18 cellular contexts compared by ENCODE assay signal in the genomic region with DNA sequence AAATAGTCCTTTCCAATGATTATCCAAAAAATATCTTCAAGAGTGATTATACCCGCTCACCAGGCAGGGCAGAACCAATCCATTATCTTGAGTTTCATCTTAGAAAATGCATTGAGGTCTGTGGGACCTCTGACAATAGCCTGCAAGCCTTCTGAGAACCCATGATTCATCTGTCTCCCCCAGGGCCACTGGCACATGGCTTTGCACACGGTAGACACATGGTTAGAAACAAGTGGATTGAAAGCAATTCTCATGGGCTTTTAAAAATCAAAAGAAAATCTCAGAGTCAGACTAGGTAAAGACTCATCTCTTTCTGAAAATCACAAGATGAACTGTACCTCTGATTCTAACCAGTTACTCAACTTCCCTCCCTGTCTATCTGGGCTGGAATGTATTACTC. TPM values are rescaled to one million over a fixed set of nuclear protein-coding genes. Genes with fewer than 3 reads are reported as not detected.
DNase-seq lines count a peak whose midpoint lies in the region; ATAC-seq and TF ChIP-seq lines count a peak whose summit lies in the region.
"Had no signal": no experiment of that assay in that cellular context is flagged by ENCODE, and none has a peak within 500 bp of the region (broad histone marks: within the 10 kb centered on the region; RNA-seq: fewer than 3 reads in every experiment).

No MANE protein-coding gene starts in this region.

- H2AFZ ChIP-seq in osteoblast (ENCODE audit: low read length), result no peak overlapping the region
- H2AFZ ChIP-seq: GM23338 had no signal

- peaks cover 4% of the 10 kb centered on the region for H3K79me2 ChIP-seq in osteoblast (ENCODE audit: insufficient read depth, low read length)

- peak; percentile 33 for ATAC-seq in stimulated activated naive CD8-positive, alpha-beta T cell treated with anti-CD3 and anti-CD28 coated beads, Interleukin-15, Interleukin-2, amounts not matched to agents 100 U/mL and 50 U/mL, for 24 hours
- ATAC-seq in stimulated activated naive CD8-positive, alpha-beta T cell treated with anti-CD3 and anti-CD28 coated beads, Interleukin-15, amount 100 ng/mL, for 72 hours, result no peak
- ATAC-seq: GM23338, HCT116 had no signal

- H3K4me2 ChIP-seq in osteoblast (ENCODE audit: insufficient read depth, low read length), result no peak overlapping the region
- H3K4me2 ChIP-seq: GM23338 had no signal

- H3K4me1 Mint-ChIP-seq in stimulated activated naive CD8-positive, alpha-beta T cell treated with anti-CD3 and anti-CD28 coated beads, Interleukin-15, amount 100 ng/mL, for 72 hours, result peaks cover 16% of the 10 kb centered on the region
- H3K4me1 Mint-ChIP-seq in T-helper 2 cell treated with Interferon-gamma antibody and Interleukin-4, amounts not matched to agents 5 μg/mL and 100 μg/mL, for 36 hours (ENCODE audit: low read depth), result peaks cover 15% of the 10 kb centered on the region

- H3K4me3 Mint-ChIP-seq in stimulated activated naive CD8-positive, alpha-beta T cell treated with anti-CD3 and anti-CD28 coated beads, Interleukin-15, amount 100 ng/mL, for 72 hours, result no peak overlapping the region
- H3K4me3 Mint-ChIP-seq in T-helper 2 cell treated with Interferon-gamma antibody and Interleukin-4, amounts not matched to agents 5 μg/mL and 100 μg/mL, for 36 hours, result no peak overlapping the region
- H3K4me3 Mint-ChIP-seq: CD4-positive, alpha-beta memory T cell; GM23338; HFFc6 had no signal

- peaks cover 5 to 7% of the 10 kb centered on the region in 2 donors for H3K9me3 Mint-ChIP-seq in stimulated activated naive CD8-positive, alpha-beta T cell treated with anti-CD3 and anti-CD28 coated beads, Interleukin-15, amount 100 ng/mL, for 72 hours
- peaks cover 4% of the 10 kb centered on the region for H3K9me3 Mint-ChIP-seq in T-helper 2 cell treated with Interferon-gamma antibody and Interleukin-4, amounts not matched to agents 5 μg/mL and 100 μg/mL, for 36 hours
- H3K9me3 Mint-ChIP-seq: CD4-positive, alpha-beta memory T cell; GM23338; HFFc6 had no signal

- peaks cover 9% of the 10 kb centered on the region for H4K20me1 ChIP-seq in osteoblast (ENCODE audit: insufficient read depth, low read length)

- peaks cover 5% of the 10 kb centered on the region for H3K36me3 ChIP-seq in osteoblast (ENCODE audit: insufficient read depth, low read length)

- no peak overlapping the region for H3K27ac Mint-ChIP-seq in stimulated activated naive CD8-positive, alpha-beta T cell treated with anti-CD3 and anti-CD28 coated beads, Interleukin-15, amount 100 ng/mL, for 72 hours
- H3K27ac Mint-ChIP-seq in T-helper 2 cell treated with Interferon-gamma antibody and Interleukin-4, amounts not matched to agents 5 μg/mL and 100 μg/mL, for 36 hours, result no peak overlapping the region
- H3K27ac Mint-ChIP-seq: CD4-positive, alpha-beta memory T cell; GM23338; HFFc6 had no signal

- H3K36me3 Mint-ChIP-seq in T-helper 2 cell treated with Interferon-gamma antibody and Interleukin-4, amounts not matched to agents 5 μg/mL and 100 μg/mL, for 36 hours (ENCODE audit: low read depth), result peaks cover 6% of the 10 kb centered on the region

- TF ChIP-seq CTCF in osteoblast (IDR thresholded peaks at IDR 0.05; ENCODE audit: extremely low read depth, low read depth, low read length), result no peak

- H3K9me3 ChIP-seq in osteoblast (ENCODE audit: low read depth, low read length), result no peaks in the 10 kb centered on the region
- H3K9me3 ChIP-seq: BE2C had no signal

- DNase-seq in stimulated activated naive CD8-positive, alpha-beta T cell treated with anti-CD3 and anti-CD28 coated beads, Interleukin-15, Interleukin-2, amounts not matched to agents 100 U/mL and 50 U/mL, for 24 hours, result no peak
- no peak for DNase-seq in stimulated activated naive CD8-positive, alpha-beta T cell treated with anti-CD3 and anti-CD28 coated beads, Interleukin-15, amount 100 ng/mL, for 72 hours
- DNase-seq in RPMI7951 (ENCODE audit: low read depth) (peak; percentile 85), osteoblast (ENCODE audit: insufficient read length, low spot score, missing footprints) (peak; percentile 73), cerebellar cortex (ENCODE audit: low spot score) (no peak)
- no peak for DNase-seq in T-helper 2 cell treated with Interferon-gamma antibody and Interleukin-4, amounts not matched to agents 5 μg/mL and 100 μg/mL, for 36 hours (ENCODE audit: low spot score)
- DNase-seq: ACHN; BE2C; CD4-positive, alpha-beta memory T cell; DMS153; DMS79; GDM1; H7; HFFc6; IMR-90 had no signal

- no peak overlapping the region for H3K27ac ChIP-seq in osteoblast (ENCODE audit: low read depth, low read length)
- H3K27ac ChIP-seq: HL-60 had no signal

- peaks cover 19% of the 10 kb centered on the region for H3K27me3 ChIP-seq in osteoblast (ENCODE audit: insufficient read depth, low read length)

- H3K4me1 ChIP-seq in osteoblast (ENCODE audit: insufficient read depth, low read length), result no peaks in the 10 kb centered on the region
- H3K4me1 ChIP-seq: BE2C had no signal

- no peak overlapping the region for H3K4me3 ChIP-seq in osteoblast (ENCODE audit: insufficient read depth, low read length)
- H3K4me3 ChIP-seq: GM23338 had no signal

- peaks cover 50% of the 10 kb centered on the region for H3K27me3 Mint-ChIP-seq in stimulated activated naive CD8-positive, alpha-beta T cell treated with anti-CD3 and anti-CD28 coated beads, Interleukin-15, amount 100 ng/mL, for 72 hours
- peaks cover 28% of the 10 kb centered on the region for H3K27me3 Mint-ChIP-seq in T-helper 2 cell treated with Interferon-gamma antibody and Interleukin-4, amounts not matched to agents 5 μg/mL and 100 μg/mL, for 36 hours (ENCODE audit: low read depth)

RNA-seq across cellular contexts. Expression of gene GNAS-AS1, which starts 15.5 kb away (rescaled TPM):
- total RNA-seq in RPMI7951 (2014; rRNA removed; shearing (Covaris generic)), result 1.1 TPM in 2 replicates
- 0.72 and 1.5 TPM in 2 replicates for total RNA-seq in osteoblast

RNA-seq across cellular contexts. Expression of gene GNAS, which starts 17.3 kb away (rescaled TPM):
- 853 and 1,108 TPM in 2 replicates for total RNA-seq in RPMI7951 (2014; rRNA removed; shearing (Covaris generic))
- total RNA-seq in osteoblast, result 366 and 374 TPM in 2 replicates

Comparison
In these comparisons a context has a peak if more than half of its experiments do, and no peak if none do; other contexts are left out.
1. DNase-seq: peak in RPMI7951 (single experiment) and osteoblast (single experiment); none in stimulated activated naive CD8-positive, alpha-beta T cell treated with anti-CD3 and anti-CD28 coated beads, Interleukin-15, Interleukin-2, amounts not matched to agents 100 U/mL and 50 U/mL, for 24 hours (single experiment), stimulated activated naive CD8-positive, alpha-beta T cell treated with anti-CD3 and anti-CD28 coated beads, Interleukin-15, amount 100 ng/mL, for 72 hours (0 of 2), T-helper 2 cell treated with Interferon-gamma antibody and Interleukin-4, amounts not matched to agents 5 μg/mL and 100 μg/mL, for 36 hours (single experiment) and cerebellar cortex (single experiment).